In the genomic region with DNA sequence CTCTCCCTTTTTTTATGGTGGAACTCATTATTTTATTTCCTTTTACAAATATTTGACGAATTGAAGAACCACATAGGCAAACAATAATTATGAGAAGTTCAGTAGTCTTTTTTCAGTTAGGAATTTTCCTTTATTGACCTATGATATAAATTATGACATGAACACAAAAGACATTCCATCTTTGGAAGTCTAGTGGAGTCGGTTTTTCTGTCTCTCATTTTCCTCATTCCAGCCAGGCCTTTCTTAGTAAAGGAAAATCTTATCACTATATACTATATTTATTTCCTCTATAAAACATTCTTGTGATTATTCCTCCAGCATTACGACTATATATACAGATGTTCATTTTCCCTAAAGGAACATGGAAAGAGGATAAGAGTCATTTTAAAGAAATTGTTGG, we compare ENCODE assay signal across 21 cellular contexts.
"Had no signal": no experiment of that assay in that cellular context is flagged by ENCODE, and none has a peak within 500 bp of the region (broad histone marks: within the 10 kb centered on the region; RNA-seq: fewer than 3 reads in every experiment).

No MANE protein-coding gene starts in this region.

- H3K36me3 ChIP-seq: brain microvascular endothelial cell, esophagus muscularis mucosa, heart right ventricle, thoracic aorta, uterus had no signal

- H3K27ac ChIP-seq: brain microvascular endothelial cell, esophagus muscularis mucosa, heart right ventricle, skin epidermis, thoracic aorta, uterus had no signal

- H3K4me1 ChIP-seq: esophagus muscularis mucosa, heart right ventricle, uterus had no signal

- H3K9me3 ChIP-seq: esophagus muscularis mucosa, heart right ventricle, thoracic aorta, uterus had no signal

- ATAC-seq: heart right ventricle, left ventricle myocardium superior, sciatic nerve had no signal

- H3K27me3 ChIP-seq: brain microvascular endothelial cell, esophagus muscularis mucosa, heart right ventricle, uterus had no signal

- DNase-seq: activated CD4-positive, alpha-beta memory T cell treated with anti-CD3 and anti-CD28 coated beads for 36 hours; activated CD4-positive, CD25-positive, alpha-beta regulatory T cell treated with anti-CD3 and anti-CD28 coated beads, Interleukin-2, amount 50 U/mL, for 72 hours; activated CD8-positive, alpha-beta memory T cell treated with anti-CD3 and anti-CD28 coated beads, Interleukin-2, amount 50 U/mL, for 4 hours; activated effector memory CD4-positive, alpha-beta T cell treated with anti-CD3 and anti-CD28 coated beads, Interleukin-2, amount 50 U/mL, for 16 hours; activated naive CD4-positive, alpha-beta T cell treated with anti-CD3 and anti-CD28 coated beads, Interleukin-2, amount 50 U/mL, for 16 hours; activated T-cell treated with anti-CD3 and anti-CD28 coated beads, Interleukin-2, amount 50 U/mL, for 1 hour; amniotic stem cell; brain microvascular endothelial cell; endodermal cell; foreskin melanocyte; heart right ventricle; kidney glomerular epithelial cell; left ventricle myocardium superior; stimulated activated CD4-positive, alpha-beta T cell treated with anti-CD3 and anti-CD28 coated beads, Interleukin-12 subunit alpha, Interleukin-12 subunit beta, amount 100 ng/mL, for 4 hours; stimulated activated CD4-positive, alpha-beta T cell treated with anti-CD3 and anti-CD28 coated beads, Interleukin-4, amount 100 ng/mL, for 1 hour; T1000; uterus had no signal

- H3K4me3 ChIP-seq: esophagus muscularis mucosa, heart right ventricle, skin epidermis, thoracic aorta, uterus had no signal
